ENCODE assay signal across 8 cellular contexts in the genomic region with DNA sequence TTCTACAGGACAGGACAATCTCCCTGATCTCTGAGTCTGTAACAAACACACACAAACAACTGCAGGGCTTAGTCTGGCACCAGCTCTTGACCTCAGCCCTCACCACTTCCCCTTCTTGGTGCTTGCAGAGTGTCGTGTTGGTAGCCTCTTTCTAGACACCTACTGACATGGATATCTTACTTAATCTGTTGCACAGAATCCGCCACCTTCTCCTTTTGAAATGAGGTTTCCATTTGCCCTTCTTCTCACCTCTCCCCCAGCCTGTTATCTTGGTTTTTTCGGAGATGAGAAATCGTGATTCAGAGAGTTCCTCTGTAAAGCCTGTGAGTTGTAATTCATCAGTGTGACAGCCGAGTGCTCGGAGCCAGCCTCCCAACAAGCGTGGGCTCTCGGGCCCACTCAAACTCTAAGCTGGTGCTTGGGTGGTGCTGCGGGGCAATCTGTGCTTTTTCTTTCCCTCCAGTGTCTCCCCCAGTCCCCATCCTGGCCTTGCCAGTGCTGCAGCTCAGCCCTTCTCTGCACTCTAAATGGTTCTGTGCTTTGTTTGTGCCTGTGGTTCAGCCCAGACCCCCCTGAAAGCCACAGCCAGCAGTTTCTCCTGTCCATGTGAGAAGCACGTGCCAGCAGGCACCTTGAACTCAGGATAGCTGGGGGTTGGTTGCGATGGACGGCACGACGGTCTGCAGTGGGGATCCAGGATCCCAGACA.
DNase-seq lines count a peak whose midpoint lies in the region; ATAC-seq lines count a peak whose summit lies in the region.

No MANE protein-coding gene starts in this region.

- ATAC-seq in GM18858 (IDR thresholded peaks at IDR 0.05; ENCODE audit: unreplicated experiment): peak; percentile 67
- peak; percentile 82 for ATAC-seq in HG03097 (IDR thresholded peaks at IDR 0.05; ENCODE audit: low FRiP score, unreplicated experiment)

- DNase-seq in T-helper 1 cell (peak; percentile 17 to 90 (median 62)), amniotic epithelial cell (ENCODE audit: low read depth) (peak; percentile 93), islet precursor cell (peak; percentile 58), middle frontal gyrus (ENCODE audit: extremely low spot score, low spot score) (no peak), NCI-H1930 (lab: John Stamatoyannopoulos, UW) (no peak)
- peak; percentile 15 to 24 for DNase-seq in stimulated activated CD4-positive, alpha-beta T cell treated with anti-CD3 and anti-CD28 coated beads, Interleukin-1b, Interleukin-23, amount 100 ng/mL, for 1 hour (ENCODE audit: low read depth in 2 of 2)

Comparison
In these comparisons a context has a peak if more than half of its experiments do, and no peak if none do; other contexts are left out.
1. DNase-seq: peak in T-helper 1 cell (5 of 5), amniotic epithelial cell (single experiment), islet precursor cell (single experiment) and stimulated activated CD4-positive, alpha-beta T cell treated with anti-CD3 and anti-CD28 coated beads, Interleukin-1b, Interleukin-23, amount 100 ng/mL, for 1 hour (2 of 2); none in middle frontal gyrus (single experiment) and NCI-H1930 (0 of 2).